Comparison of ENCODE assay signal across 1 cellular context in genomic region chr19:48676887-48677286, GRCh38.
TF ChIP-seq lines count a peak whose summit lies in the region.

No MANE protein-coding gene starts in this region.

TF ChIP-seq in HepG2, 621 proteins besides CTCF, POLR2A, EP300 and RAD21:
- TF ChIP-seq, protein P1, sequence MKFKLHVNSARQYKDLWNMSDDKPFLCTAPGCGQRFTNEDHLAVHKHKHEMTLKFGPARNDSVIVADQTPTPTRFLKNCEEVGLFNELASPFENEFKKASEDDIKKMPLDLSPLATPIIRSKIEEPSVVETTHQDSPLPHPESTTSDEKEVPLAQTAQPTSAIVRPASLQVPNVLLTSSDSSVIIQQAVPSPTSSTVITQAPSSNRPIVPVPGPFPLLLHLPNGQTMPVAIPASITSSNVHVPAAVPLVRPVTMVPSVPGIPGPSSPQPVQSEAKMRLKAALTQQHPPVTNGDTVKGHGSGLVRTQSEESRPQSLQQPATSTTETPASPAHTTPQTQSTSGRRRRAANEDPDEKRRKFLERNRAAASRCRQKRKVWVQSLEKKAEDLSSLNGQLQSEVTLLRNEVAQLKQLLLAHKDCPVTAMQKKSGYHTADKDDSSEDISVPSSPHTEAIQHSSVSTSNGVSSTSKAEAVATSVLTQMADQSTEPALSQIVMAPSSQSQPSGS (CRISPR knock-in tag; IDR thresholded peaks at IDR 0.05), result no peak
- TF ChIP-seq DPF2 (CRISPR knock-in tag; IDR thresholded peaks at IDR 0.05; ENCODE audit: borderline replicate concordance, low read depth) (no peak), ZNF3 (CRISPR knock-in tag; IDR thresholded peaks at IDR 0.05) (no peak), RBAK (CRISPR knock-in tag; IDR thresholded peaks at IDR 0.05) (no peak), TCF7L2 (IDR thresholded peaks at IDR 0.05; ENCODE audit: low read depth, low read length) (no peak), PATZ1 (CRISPR knock-in tag; IDR thresholded peaks at IDR 0.05) (no peak), ZNF276 (CRISPR knock-in tag; IDR thresholded peaks at IDR 0.05; ENCODE audit: low read depth) (no peak), NFYB (CRISPR knock-in tag; IDR thresholded peaks at IDR 0.05) (no peak), ONECUT2 (CRISPR knock-in tag; IDR thresholded peaks at IDR 0.05) (no peak), MAX (IDR thresholded peaks at IDR 0.05) (0 out of 2 replicates have a peak, but pooled peaks have one; percentile 27), BHLHE40 (IDR thresholded peaks at IDR 0.05; ENCODE audit: low read length) (0 out of 2 replicates have a peak, but pooled peaks have one; percentile 12), MYC (CRISPR knock-in tag; IDR thresholded peaks at IDR 0.05; ENCODE audit: borderline replicate concordance) (no peak), CEBPB (IDR thresholded peaks at IDR 0.05; ENCODE audit: borderline replicate concordance, low read depth, low read length) (peak; percentile 32; the same call in 1 of the 2 replicates), JUNB (CRISPR knock-in tag; IDR thresholded peaks at IDR 0.05; ENCODE audit: borderline replicate concordance) (no peak), GPN1 (CRISPR knock-in tag; IDR thresholded peaks at IDR 0.05; ENCODE audit: borderline replicate concordance) (no peak), ZMAT3 (CRISPR knock-in tag; conservative IDR thresholded peaks at IDR 0.05) (no peak), ZNF749 (CRISPR knock-in tag; IDR thresholded peaks at IDR 0.05; ENCODE audit: borderline replicate concordance) (no peak), KDM1A (CRISPR knock-in tag; IDR thresholded peaks at IDR 0.05) (no peak), WIZ (CRISPR knock-in tag; IDR thresholded peaks at IDR 0.05) (no peak), CSRNP2 (CRISPR knock-in tag; conservative IDR thresholded peaks at IDR 0.05; ENCODE audit: low read depth) (no peak)
- TF ChIP-seq, protein P2, sequence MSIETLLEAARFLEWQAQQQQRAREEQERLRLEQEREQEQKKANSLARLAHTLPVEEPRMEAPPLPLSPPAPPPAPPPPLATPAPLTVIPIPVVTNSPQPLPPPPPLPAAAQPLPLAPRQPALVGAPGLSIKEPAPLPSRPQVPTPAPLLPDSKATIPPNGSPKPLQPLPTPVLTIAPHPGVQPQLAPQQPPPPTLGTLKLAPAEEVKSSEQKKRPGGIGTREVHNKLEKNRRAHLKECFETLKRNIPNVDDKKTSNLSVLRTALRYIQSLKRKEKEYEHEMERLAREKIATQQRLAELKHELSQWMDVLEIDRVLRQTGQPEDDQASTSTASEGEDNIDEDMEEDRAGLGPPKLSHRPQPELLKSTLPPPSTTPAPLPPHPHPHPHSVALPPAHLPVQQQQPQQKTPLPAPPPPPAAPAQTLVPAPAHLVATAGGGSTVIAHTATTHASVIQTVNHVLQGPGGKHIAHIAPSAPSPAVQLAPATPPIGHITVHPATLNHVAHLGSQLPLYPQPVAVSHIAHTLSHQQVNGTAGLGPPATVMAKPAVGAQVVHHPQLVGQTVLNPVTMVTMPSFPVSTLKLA (IDR thresholded peaks at IDR 0.05), result 0 out of 2 replicates have a peak, but pooled peaks have one; percentile 26
- TF ChIP-seq, protein P3, sequence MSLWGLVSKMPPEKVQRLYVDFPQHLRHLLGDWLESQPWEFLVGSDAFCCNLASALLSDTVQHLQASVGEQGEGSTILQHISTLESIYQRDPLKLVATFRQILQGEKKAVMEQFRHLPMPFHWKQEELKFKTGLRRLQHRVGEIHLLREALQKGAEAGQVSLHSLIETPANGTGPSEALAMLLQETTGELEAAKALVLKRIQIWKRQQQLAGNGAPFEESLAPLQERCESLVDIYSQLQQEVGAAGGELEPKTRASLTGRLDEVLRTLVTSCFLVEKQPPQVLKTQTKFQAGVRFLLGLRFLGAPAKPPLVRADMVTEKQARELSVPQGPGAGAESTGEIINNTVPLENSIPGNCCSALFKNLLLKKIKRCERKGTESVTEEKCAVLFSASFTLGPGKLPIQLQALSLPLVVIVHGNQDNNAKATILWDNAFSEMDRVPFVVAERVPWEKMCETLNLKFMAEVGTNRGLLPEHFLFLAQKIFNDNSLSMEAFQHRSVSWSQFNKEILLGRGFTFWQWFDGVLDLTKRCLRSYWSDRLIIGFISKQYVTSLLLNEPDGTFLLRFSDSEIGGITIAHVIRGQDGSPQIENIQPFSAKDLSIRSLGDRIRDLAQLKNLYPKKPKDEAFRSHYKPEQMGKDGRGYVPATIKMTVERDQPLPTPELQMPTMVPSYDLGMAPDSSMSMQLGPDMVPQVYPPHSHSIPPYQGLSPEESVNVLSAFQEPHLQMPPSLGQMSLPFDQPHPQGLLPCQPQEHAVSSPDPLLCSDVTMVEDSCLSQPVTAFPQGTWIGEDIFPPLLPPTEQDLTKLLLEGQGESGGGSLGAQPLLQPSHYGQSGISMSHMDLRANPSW (CRISPR knock-in tag; IDR thresholded peaks at IDR 0.05; ENCODE audit: borderline replicate concordance), result no peak
TF ChIP-seq in HepG2: peak in this region for 4.
